Comparison of ENCODE assay signal across 2 cellular contexts in the genomic region with DNA sequence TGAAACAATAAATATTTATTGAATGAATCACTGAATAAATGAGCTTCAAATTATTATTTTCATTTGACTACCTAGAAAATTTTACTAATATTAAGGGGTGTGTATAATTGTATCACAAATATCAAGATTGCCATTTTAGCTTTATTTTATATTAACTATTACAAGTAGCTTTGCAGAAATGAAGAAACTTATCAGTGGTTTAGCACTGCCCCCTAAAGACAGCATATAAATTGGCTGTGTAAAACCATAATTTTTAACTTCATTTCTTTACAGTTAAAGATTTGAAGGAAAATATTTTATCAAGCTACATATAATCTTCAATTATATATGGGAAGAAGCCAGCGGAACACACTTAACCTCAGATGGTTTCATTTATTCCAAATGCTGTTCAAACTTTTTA.
TF ChIP-seq lines count a peak whose summit lies in the region.

No MANE protein-coding gene starts in this region.

TF ChIP-seq in Ishikawa, 13 proteins besides CTCF, POLR2A, EP300 and RAD21 (continued from another document):
- TF ChIP-seq, protein P1, sequence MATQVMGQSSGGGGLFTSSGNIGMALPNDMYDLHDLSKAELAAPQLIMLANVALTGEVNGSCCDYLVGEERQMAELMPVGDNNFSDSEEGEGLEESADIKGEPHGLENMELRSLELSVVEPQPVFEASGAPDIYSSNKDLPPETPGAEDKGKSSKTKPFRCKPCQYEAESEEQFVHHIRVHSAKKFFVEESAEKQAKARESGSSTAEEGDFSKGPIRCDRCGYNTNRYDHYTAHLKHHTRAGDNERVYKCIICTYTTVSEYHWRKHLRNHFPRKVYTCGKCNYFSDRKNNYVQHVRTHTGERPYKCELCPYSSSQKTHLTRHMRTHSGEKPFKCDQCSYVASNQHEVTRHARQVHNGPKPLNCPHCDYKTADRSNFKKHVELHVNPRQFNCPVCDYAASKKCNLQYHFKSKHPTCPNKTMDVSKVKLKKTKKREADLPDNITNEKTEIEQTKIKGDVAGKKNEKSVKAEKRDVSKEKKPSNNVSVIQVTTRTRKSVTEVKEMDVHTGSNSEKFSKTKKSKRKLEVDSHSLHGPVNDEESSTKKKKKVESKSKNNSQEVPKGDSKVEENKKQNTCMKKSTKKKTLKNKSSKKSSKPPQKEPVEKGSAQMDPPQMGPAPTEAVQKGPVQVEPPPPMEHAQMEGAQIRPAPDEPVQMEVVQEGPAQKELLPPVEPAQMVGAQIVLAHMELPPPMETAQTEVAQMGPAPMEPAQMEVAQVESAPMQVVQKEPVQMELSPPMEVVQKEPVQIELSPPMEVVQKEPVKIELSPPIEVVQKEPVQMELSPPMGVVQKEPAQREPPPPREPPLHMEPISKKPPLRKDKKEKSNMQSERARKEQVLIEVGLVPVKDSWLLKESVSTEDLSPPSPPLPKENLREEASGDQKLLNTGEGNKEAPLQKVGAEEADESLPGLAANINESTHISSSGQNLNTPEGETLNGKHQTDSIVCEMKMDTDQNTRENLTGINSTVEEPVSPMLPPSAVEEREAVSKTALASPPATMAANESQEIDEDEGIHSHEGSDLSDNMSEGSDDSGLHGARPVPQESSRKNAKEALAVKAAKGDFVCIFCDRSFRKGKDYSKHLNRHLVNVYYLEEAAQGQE (IDR thresholded peaks at IDR 0.05; ENCODE audit: low read depth): no peak
- TF ChIP-seq EGR1 (IDR thresholded peaks at IDR 0.05) (no peak), FOXM1 (IDR thresholded peaks at IDR 0.05; ENCODE audit: borderline replicate concordance, low read depth) (no peak), TCF12 (IDR thresholded peaks at IDR 0.05; ENCODE audit: low read depth) (no peak), CEBPB (IDR thresholded peaks at IDR 0.05) (no peak), TEAD4 (IDR thresholded peaks at IDR 0.05) (no peak), ZBTB7A (IDR thresholded peaks at IDR 0.05; ENCODE audit: low read depth) (no peak)
- TF ChIP-seq, protein P2, sequence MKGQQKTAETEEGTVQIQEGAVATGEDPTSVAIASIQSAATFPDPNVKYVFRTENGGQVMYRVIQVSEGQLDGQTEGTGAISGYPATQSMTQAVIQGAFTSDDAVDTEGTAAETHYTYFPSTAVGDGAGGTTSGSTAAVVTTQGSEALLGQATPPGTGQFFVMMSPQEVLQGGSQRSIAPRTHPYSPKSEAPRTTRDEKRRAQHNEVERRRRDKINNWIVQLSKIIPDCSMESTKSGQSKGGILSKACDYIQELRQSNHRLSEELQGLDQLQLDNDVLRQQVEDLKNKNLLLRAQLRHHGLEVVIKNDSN (IDR thresholded peaks at IDR 0.05): no peak

TF ChIP-seq in SK-N-SH, 30 proteins besides CTCF, POLR2A, EP300 and RAD21 (continued from another document):
- TF ChIP-seq, protein P1 (IDR thresholded peaks at IDR 0.05; ENCODE audit: low read depth, low read length): no peak
- no peak for TF ChIP-seq CHD2 (IDR thresholded peaks at IDR 0.05; ENCODE audit: low read length, partially characterized antibody)
- no peak for TF ChIP-seq FOXJ3 (CRISPR knock-in tag; IDR thresholded peaks at IDR 0.05)
- TF ChIP-seq, protein P3, sequence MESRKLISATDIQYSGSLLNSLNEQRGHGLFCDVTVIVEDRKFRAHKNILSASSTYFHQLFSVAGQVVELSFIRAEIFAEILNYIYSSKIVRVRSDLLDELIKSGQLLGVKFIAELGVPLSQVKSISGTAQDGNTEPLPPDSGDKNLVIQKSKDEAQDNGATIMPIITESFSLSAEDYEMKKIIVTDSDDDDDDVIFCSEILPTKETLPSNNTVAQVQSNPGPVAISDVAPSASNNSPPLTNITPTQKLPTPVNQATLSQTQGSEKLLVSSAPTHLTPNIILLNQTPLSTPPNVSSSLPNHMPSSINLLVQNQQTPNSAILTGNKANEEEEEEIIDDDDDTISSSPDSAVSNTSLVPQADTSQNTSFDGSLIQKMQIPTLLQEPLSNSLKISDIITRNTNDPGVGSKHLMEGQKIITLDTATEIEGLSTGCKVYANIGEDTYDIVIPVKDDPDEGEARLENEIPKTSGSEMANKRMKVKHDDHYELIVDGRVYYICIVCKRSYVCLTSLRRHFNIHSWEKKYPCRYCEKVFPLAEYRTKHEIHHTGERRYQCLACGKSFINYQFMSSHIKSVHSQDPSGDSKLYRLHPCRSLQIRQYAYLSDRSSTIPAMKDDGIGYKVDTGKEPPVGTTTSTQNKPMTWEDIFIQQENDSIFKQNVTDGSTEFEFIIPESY (IDR thresholded peaks at IDR 0.05; ENCODE audit: borderline replicate concordance, low read depth): no peak
- no peak for TF ChIP-seq FOSL2 (IDR thresholded peaks at IDR 0.05; ENCODE audit: borderline replicate concordance, low read depth)
